ENCODE assay signal across 18 cellular contexts in genomic region chr2:54876764-54877163, GRCh38.
DNase-seq lines count a peak whose midpoint lies in the region; ATAC-seq and TF ChIP-seq lines count a peak whose summit lies in the region.
"Had no signal": no experiment of that assay in that cellular context is flagged by ENCODE, and none has a peak within 500 bp of the region (broad histone marks: within the 10 kb centered on the region; RNA-seq: fewer than 3 reads in every experiment).

No MANE protein-coding gene starts in this region.

- no peak overlapping the region for H3K27ac ChIP-seq in SK-N-SH (ENCODE audit: low read depth in 2 of 2, low read length in 1 of 2)
- no peak overlapping the region for H3K27ac ChIP-seq in smooth muscle cell (ENCODE audit: low read depth)
- no peak overlapping the region for H3K27ac ChIP-seq in upper lobe of right lung
- H3K27ac ChIP-seq: 22Rv1, A549, C4-2B, HL-60 had no signal

- H3K27me3 ChIP-seq in SK-N-SH (ENCODE audit: insufficient read depth) (no peaks in the 10 kb centered on the region), smooth muscle cell (ENCODE audit: low read depth) (peaks cover 5% of the 10 kb centered on the region), upper lobe of right lung (no peaks in the 10 kb centered on the region)

- H3K4me3 ChIP-seq in SK-N-SH (ENCODE audit: low read depth in 2 of 2, low read length in 1 of 2): no peak overlapping the region
- no peak overlapping the region for H3K4me3 ChIP-seq in fibroblast of mammary gland (ENCODE audit: control insufficient read depth, low read depth, low read length)
- H3K4me3 ChIP-seq in smooth muscle cell: no peak overlapping the region
- no peak overlapping the region for H3K4me3 ChIP-seq in upper lobe of right lung
- H3K4me3 ChIP-seq: A549 had no signal

- no peak overlapping the region for H3K9ac ChIP-seq in SK-N-SH
- no peak overlapping the region for H3K9ac ChIP-seq in smooth muscle cell (ENCODE audit: low read depth)

- ATAC-seq in SK-N-SH treated with all-trans-retinoic acid at 6 μM for 48 hours (peak; percentile 31; the same call in 1 of the 3 replicates), upper lobe of right lung (no peak)
- ATAC-seq: A549 had no signal

- CTCF ChIA-PET in SK-N-SH (lab: Yijun Ruan, JAX): interaction anchor here (0.8 to 2.5 kb wide), 4 partner anchors 18 to 109 kb away, joined by 3 to 7 read pairs (median 3); no protein-coding TSS in a partner anchor

- H4K20me1 ChIP-seq in SK-N-SH (ENCODE audit: insufficient read depth) (no peaks in the 10 kb centered on the region), smooth muscle cell (ENCODE audit: low read depth) (no peaks in the 10 kb centered on the region)

- no peak for TF ChIP-seq RAD21 in SK-N-SH (IDR thresholded peaks at IDR 0.05; ENCODE audit: low read length)

- H3K9me3 ChIP-seq in SK-N-SH (no peaks in the 10 kb centered on the region), smooth muscle cell (replicated peaks; ENCODE audit: low read depth) (no peaks in the 10 kb centered on the region), upper lobe of right lung (no peaks in the 10 kb centered on the region)
- H3K9me3 ChIP-seq: A549, Caco-2 had no signal

- WGBS in SK-N-SH (ENCODE audit: low lambda C conversion rate): 100% methylated on average over 1 of the region's 1 CpG
- WGBS in smooth muscle cell (ENCODE audit: low lambda C conversion rate): 94% methylated on average over 1 of the region's 1 CpG

- intact Hi-C loops in upper lobe of right lung (cut with DNase I): no loop called here

- H3K4me1 ChIP-seq in SK-N-SH (ENCODE audit: control insufficient read depth in 1 of 2, insufficient read depth in 2 of 2, low read depth in 1 of 2, low read length in 1 of 2) (no peaks in the 10 kb centered on the region; a peak in 2 of 4 replicates), smooth muscle cell (ENCODE audit: low read depth) (no peaks in the 10 kb centered on the region), upper lobe of right lung (no peaks in the 10 kb centered on the region)

- no peaks in the 10 kb centered on the region for H3K9me2 ChIP-seq in SK-N-SH

- no peaks in the 10 kb centered on the region for H3K36me3 ChIP-seq in SK-N-SH (replicated peaks in 1 of 2; ENCODE audit: control insufficient read depth in 1 of 2, insufficient read depth in 2 of 2, low read length in 1 of 2)
- no peaks in the 10 kb centered on the region for H3K36me3 ChIP-seq in smooth muscle cell (ENCODE audit: low read depth)
- no peaks in the 10 kb centered on the region for H3K36me3 ChIP-seq in upper lobe of right lung

- DNase-seq in SK-N-SH (no peak), RKO (ENCODE audit: low spot score) (peak; percentile 15), fibroblast of mammary gland (ENCODE audit: low read depth) (peak; percentile 19), smooth muscle cell (lab: John Stamatoyannopoulos, UW; ENCODE audit: unreplicated experiment) (no peak), upper lobe of right lung (no peak), amygdala (lab: John Stamatoyannopoulos, UW) (no peak)
- DNase-seq: AML-193; Caco-2; CD4-positive, alpha-beta T cell; GDM1; GOT3; H9; IMR-90 had no signal

- H3F3A ChIP-seq in SK-N-SH (replicated peaks; ENCODE audit: insufficient read depth) (no peaks in the 10 kb centered on the region), smooth muscle cell (ENCODE audit: low read depth) (no peaks in the 10 kb centered on the region)

- H3K4me2 ChIP-seq in SK-N-SH (no peak overlapping the region), smooth muscle cell (no peak overlapping the region)
- H3K4me2 ChIP-seq: A549 had no signal

- TF ChIP-seq EP300 in SK-N-SH (IDR thresholded peaks at IDR 0.05; ENCODE audit: borderline replicate concordance in 1 of 2, low read depth in 1 of 2, low read length in 1 of 2): no peak

- no peaks in the 10 kb centered on the region for H3K79me2 ChIP-seq in SK-N-SH (ENCODE audit: insufficient read depth)
- no peaks in the 10 kb centered on the region for H3K79me2 ChIP-seq in smooth muscle cell (ENCODE audit: low read depth)

- TF ChIP-seq CTCF in SK-N-SH (IDR thresholded peaks at IDR 0.05): no peak
- no peak for TF ChIP-seq CTCF in fibroblast of mammary gland (conservative IDR thresholded peaks at IDR 0.05; ENCODE audit: control insufficient read depth, insufficient read depth, low read depth, low read length)
- no peak for TF ChIP-seq CTCF in smooth muscle cell (IDR thresholded peaks at IDR 0.05; ENCODE audit: borderline replicate concordance, insufficient read depth, poor library complexity, severe bottlenecking)
- TF ChIP-seq CTCF in upper lobe of right lung (IDR thresholded peaks at IDR 0.05): no peak

- no peak overlapping the region for H2AFZ ChIP-seq in SK-N-SH (ENCODE audit: low read depth)
- no peak overlapping the region for H2AFZ ChIP-seq in smooth muscle cell (ENCODE audit: low read depth)

- POLR2A ChIA-PET in SK-N-SH (lab: Yijun Ruan, JAX): interaction anchor here (0.6 kb wide), 1 partner anchor 33 kb away, joined by 3 read pairs; no protein-coding TSS in a partner anchor

TF ChIP-seq in SK-N-SH treated with all-trans-retinoic acid at 6 μM for 48 hours, 23 proteins besides CTCF, POLR2A, EP300 and RAD21:
- TF ChIP-seq, protein P1, sequence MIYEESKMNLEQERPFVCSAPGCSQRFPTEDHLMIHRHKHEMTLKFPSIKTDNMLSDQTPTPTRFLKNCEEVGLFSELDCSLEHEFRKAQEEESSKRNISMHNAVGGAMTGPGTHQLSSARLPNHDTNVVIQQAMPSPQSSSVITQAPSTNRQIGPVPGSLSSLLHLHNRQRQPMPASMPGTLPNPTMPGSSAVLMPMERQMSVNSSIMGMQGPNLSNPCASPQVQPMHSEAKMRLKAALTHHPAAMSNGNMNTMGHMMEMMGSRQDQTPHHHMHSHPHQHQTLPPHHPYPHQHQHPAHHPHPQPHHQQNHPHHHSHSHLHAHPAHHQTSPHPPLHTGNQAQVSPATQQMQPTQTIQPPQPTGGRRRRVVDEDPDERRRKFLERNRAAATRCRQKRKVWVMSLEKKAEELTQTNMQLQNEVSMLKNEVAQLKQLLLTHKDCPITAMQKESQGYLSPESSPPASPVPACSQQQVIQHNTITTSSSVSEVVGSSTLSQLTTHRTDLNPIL (CRISPR knock-in tag; IDR thresholded peaks at IDR 0.05; ENCODE audit: low read depth): no peak
- TF ChIP-seq ARNTL (CRISPR knock-in tag; IDR thresholded peaks at IDR 0.05; ENCODE audit: borderline replicate concordance, low read depth): no peak
TF ChIP-seq in SK-N-SH treated with all-trans-retinoic acid at 6 μM for 48 hours: peak in this region for 0.

TF ChIP-seq in SK-N-SH, 30 proteins besides CTCF, POLR2A, EP300 and RAD21:
- TF ChIP-seq ZBTB33 (IDR thresholded peaks at IDR 0.05; ENCODE audit: borderline replicate concordance, low read depth): no peak
TF ChIP-seq in SK-N-SH: peak in this region for 0.

Comparison
In these comparisons a context has a peak if more than half of its experiments do, and no peak if none do; other contexts are left out.
1. DNase-seq: peak in RKO (single experiment) and fibroblast of mammary gland (single experiment); none in SK-N-SH (single experiment), smooth muscle cell (single experiment), upper lobe of right lung (single experiment) and amygdala (0 of 56).